ENCODE assay signal across 1 cellular context in genomic region chr16:81650982-81651562, GRCh38.
TF ChIP-seq lines count a peak whose summit lies in the region.

No MANE protein-coding gene starts in this region.

TF ChIP-seq in K562, 482 proteins besides CTCF, POLR2A, EP300 and RAD21 (continued from another document and continues in another):
- TF ChIP-seq ARID4B (CRISPR knock-in tag; IDR thresholded peaks at IDR 0.05) (peak; percentile 32; the same call in 1 of the 2 replicates), HDAC1 (IDR thresholded peaks at IDR 0.05) (no peak), RBM22 (IDR thresholded peaks at IDR 0.05; ENCODE audit: low read depth, low read length, poor library complexity, severe bottlenecking) (no peak), ZKSCAN8 (CRISPR knock-in tag; IDR thresholded peaks at IDR 0.05) (no peak), CBFA2T2 (conservative IDR thresholded peaks at IDR 0.05) (no peak), PTBP1 (IDR thresholded peaks at IDR 0.05; ENCODE audit: low read depth, low read length) (no peak), TEAD4 (IDR thresholded peaks at IDR 0.05; ENCODE audit: low read length) (no peak), TEAD4 (CRISPR knock-in tag; IDR thresholded peaks at IDR 0.05; ENCODE audit: borderline replicate concordance) (no peak), XRCC4 (IDR thresholded peaks at IDR 0.05; ENCODE audit: extremely low read depth, insufficient read depth, insufficient read length) (no peak), HEY1 (CRISPR knock-in tag; IDR thresholded peaks at IDR 0.05; ENCODE audit: borderline replicate concordance) (no peak), SFPQ (IDR thresholded peaks at IDR 0.05; ENCODE audit: low read depth, low read length) (no peak), SNRNP70 (optimal IDR thresholded peaks at IDR 0.05; ENCODE audit: low read depth, low read length) (no peak), ZNF121 (CRISPR knock-in tag; conservative IDR thresholded peaks at IDR 0.05) (no peak), ZNF282 (CRISPR knock-in tag; IDR thresholded peaks at IDR 0.05) (no peak), NELFE (IDR thresholded peaks at IDR 0.05; ENCODE audit: insufficient read depth, insufficient read length) (no peak), NR2F6 (CRISPR knock-in tag; IDR thresholded peaks at IDR 0.05) (no peak), PHB (CRISPR knock-in tag; IDR thresholded peaks at IDR 0.05) (no peak), PTTG1 (tag; IDR thresholded peaks at IDR 0.05; ENCODE audit: low read depth) (no peak), POLR3G (IDR thresholded peaks at IDR 0.05; ENCODE audit: extremely low read depth, insufficient read length, insufficient replicate concordance) (no peak), ZNF507 (tag; conservative IDR thresholded peaks at IDR 0.05) (no peak), ETS2 (tag; IDR thresholded peaks at IDR 0.05; ENCODE audit: borderline replicate concordance, poor library complexity, severe bottlenecking) (no peak), VEZF1 (CRISPR knock-in tag; IDR thresholded peaks at IDR 0.05) (peak; percentile 75; the same call in 1 of the 2 replicates), ZNF239 (CRISPR knock-in tag; IDR thresholded peaks at IDR 0.05) (0 out of 2 replicates have a peak, but pooled peaks have one; percentile 25), MCM5 (IDR thresholded peaks at IDR 0.05; ENCODE audit: low read depth) (no peak), CSDE1 (IDR thresholded peaks at IDR 0.05) (no peak), LCOR (CRISPR knock-in tag; IDR thresholded peaks at IDR 0.05) (no peak), CBX5 (IDR thresholded peaks at IDR 0.05; ENCODE audit: borderline replicate concordance, low read depth) (no peak), ETV1 (tag; conservative IDR thresholded peaks at IDR 0.05; ENCODE audit: low read depth) (no peak), CTCFL (IDR thresholded peaks at IDR 0.05; ENCODE audit: borderline replicate concordance, insufficient read depth, low read depth, low read length, poor library complexity, severe bottlenecking) (no peak), CBFB (CRISPR knock-in tag; IDR thresholded peaks at IDR 0.05) (no peak), ATF3 (IDR thresholded peaks at IDR 0.05) (no peak), ATF3 (CRISPR knock-in tag; conservative IDR thresholded peaks at IDR 0.05) (no peak), PHF21A (IDR thresholded peaks at IDR 0.05; ENCODE audit: borderline replicate concordance, low read depth) (no peak), ZEB2 (IDR thresholded peaks at IDR 0.05) (peak; percentile 23; the same call in 1 of the 2 replicates), FOXJ2 (tag; IDR thresholded peaks at IDR 0.05) (no peak), YY1 (IDR thresholded peaks at IDR 0.05; ENCODE audit: borderline replicate concordance in 1 of 3, control insufficient read depth in 1 of 3, extremely low read depth in 1 of 3, insufficient read depth in 3 of 3, insufficient read length in 1 of 3, insufficient replicate concordance in 2 of 3, low read depth in 1 of 3, low read length in 2 of 3) (peak in 1 of 3 experiments; percentile 5), MYC (IDR thresholded peaks at IDR 0.05; ENCODE audit: low read depth, low read length) (no peak), MYC (CRISPR knock-in tag; IDR thresholded peaks at IDR 0.05; ENCODE audit: borderline replicate concordance, low read depth) (no peak), ZFP36 (IDR thresholded peaks at IDR 0.05; ENCODE audit: low read depth, low read length, partially characterized antibody) (no peak), MEF2A (IDR thresholded peaks at IDR 0.05; ENCODE audit: control insufficient read depth, low read depth, low read length) (no peak), PHB2 (IDR thresholded peaks at IDR 0.05; ENCODE audit: low read depth) (no peak)
- TF ChIP-seq, protein P1, sequence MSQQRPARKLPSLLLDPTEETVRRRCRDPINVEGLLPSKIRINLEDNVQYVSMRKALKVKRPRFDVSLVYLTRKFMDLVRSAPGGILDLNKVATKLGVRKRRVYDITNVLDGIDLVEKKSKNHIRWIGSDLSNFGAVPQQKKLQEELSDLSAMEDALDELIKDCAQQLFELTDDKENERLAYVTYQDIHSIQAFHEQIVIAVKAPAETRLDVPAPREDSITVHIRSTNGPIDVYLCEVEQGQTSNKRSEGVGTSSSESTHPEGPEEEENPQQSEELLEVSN (IDR thresholded peaks at IDR 0.05; ENCODE audit: borderline replicate concordance in 1 of 2, extremely low read depth in 1 of 2, insufficient read depth in 1 of 2, insufficient read length in 1 of 2, low read depth in 1 of 2, low read length in 1 of 2, poor library complexity in 1 of 2, severe bottlenecking in 1 of 2), result peak; percentile 50 to 83
- TF ChIP-seq, protein P2, sequence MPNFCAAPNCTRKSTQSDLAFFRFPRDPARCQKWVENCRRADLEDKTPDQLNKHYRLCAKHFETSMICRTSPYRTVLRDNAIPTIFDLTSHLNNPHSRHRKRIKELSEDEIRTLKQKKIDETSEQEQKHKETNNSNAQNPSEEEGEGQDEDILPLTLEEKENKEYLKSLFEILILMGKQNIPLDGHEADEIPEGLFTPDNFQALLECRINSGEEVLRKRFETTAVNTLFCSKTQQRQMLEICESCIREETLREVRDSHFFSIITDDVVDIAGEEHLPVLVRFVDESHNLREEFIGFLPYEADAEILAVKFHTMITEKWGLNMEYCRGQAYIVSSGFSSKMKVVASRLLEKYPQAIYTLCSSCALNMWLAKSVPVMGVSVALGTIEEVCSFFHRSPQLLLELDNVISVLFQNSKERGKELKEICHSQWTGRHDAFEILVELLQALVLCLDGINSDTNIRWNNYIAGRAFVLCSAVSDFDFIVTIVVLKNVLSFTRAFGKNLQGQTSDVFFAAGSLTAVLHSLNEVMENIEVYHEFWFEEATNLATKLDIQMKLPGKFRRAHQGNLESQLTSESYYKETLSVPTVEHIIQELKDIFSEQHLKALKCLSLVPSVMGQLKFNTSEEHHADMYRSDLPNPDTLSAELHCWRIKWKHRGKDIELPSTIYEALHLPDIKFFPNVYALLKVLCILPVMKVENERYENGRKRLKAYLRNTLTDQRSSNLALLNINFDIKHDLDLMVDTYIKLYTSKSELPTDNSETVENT (CRISPR knock-in tag; IDR thresholded peaks at IDR 0.05), result no peak
- TF ChIP-seq, protein P3, sequence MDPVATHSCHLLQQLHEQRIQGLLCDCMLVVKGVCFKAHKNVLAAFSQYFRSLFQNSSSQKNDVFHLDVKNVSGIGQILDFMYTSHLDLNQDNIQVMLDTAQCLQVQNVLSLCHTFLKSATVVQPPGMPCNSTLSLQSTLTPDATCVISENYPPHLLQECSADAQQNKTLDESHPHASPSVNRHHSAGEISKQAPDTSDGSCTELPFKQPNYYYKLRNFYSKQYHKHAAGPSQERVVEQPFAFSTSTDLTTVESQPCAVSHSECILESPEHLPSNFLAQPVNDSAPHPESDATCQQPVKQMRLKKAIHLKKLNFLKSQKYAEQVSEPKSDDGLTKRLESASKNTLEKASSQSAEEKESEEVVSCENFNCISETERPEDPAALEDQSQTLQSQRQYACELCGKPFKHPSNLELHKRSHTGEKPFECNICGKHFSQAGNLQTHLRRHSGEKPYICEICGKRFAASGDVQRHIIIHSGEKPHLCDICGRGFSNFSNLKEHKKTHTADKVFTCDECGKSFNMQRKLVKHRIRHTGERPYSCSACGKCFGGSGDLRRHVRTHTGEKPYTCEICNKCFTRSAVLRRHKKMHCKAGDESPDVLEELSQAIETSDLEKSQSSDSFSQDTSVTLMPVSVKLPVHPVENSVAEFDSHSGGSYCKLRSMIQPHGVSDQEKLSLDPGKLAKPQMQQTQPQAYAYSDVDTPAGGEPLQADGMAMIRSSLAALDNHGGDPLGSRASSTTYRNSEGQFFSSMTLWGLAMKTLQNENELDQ (CRISPR knock-in tag; IDR thresholded peaks at IDR 0.05; ENCODE audit: borderline replicate concordance), result no peak
